Comparison of ENCODE assay signal across 8 cellular contexts in genomic region chr3:128488636-128488994, GRCh38. TPM values are rescaled to one million over a fixed set of nuclear protein-coding genes. Genes with fewer than 3 reads are reported as not detected.
DNase-seq lines count a peak whose midpoint lies in the region; ATAC-seq and TF ChIP-seq lines count a peak whose summit lies in the region.

No MANE protein-coding gene starts in this region.

- 1% methylated on average over 21 of the region's 21 CpGs; no CpG with 5 or more reads in 1 of the 2 donors for WGBS in body of pancreas, 2 donors

- ATAC-seq in body of pancreas: peak; percentile 8
- no peak for ATAC-seq in GM21576 (IDR thresholded peaks at IDR 0.05; ENCODE audit: unreplicated experiment)

- H3K36me3 ChIP-seq in BLaER1 treated with 17β-estradiol and CSF1 and Interleukin-3, amounts not matched to agents 10 nM and 100 nM: no peaks in the 10 kb centered on the region
- H3K36me3 ChIP-seq in body of pancreas (replicated peaks in 1 of 2; ENCODE audit: insufficient read depth in 1 of 2, low read depth in 2 of 2): no peaks in the 10 kb centered on the region
- H3K36me3 ChIP-seq in mucosa of rectum (ENCODE audit: control insufficient read depth in 2 of 2, insufficient read depth in 2 of 2, low read length in 2 of 2): no peaks in the 10 kb centered on the region

- peak overlapping the region; percentile 70 to 99 (median 89) for H3K4me2 ChIP-seq in BLaER1 treated with 17β-estradiol and CSF1 and Interleukin-3, amounts not matched to agents 10 nM and 100 nM

- H3K9me3 ChIP-seq in BLaER1 treated with 17β-estradiol and CSF1 and Interleukin-3, amounts not matched to agents 10 nM and 100 nM (replicated peaks in 1 of 11): no peaks in the 10 kb centered on the region; a peak in 1 of 22 replicates
- no peaks in the 10 kb centered on the region for H3K9me3 ChIP-seq in body of pancreas
- H3K9me3 ChIP-seq in mucosa of rectum (ENCODE audit: control insufficient read depth in 2 of 2, low read length in 2 of 2): no peaks in the 10 kb centered on the region

- intact Hi-C loops in body of pancreas (cut with DNase I): no loop called here

- H3K4me3 ChIP-seq in BLaER1 treated with 17β-estradiol and CSF1 and Interleukin-3, amounts not matched to agents 10 nM and 100 nM: peak overlapping the region in 9 of 10 experiments; percentile 41 to 68 (median 53); a peak in 16 of 20 replicates
- H3K4me3 ChIP-seq in body of pancreas (peak overlapping the region in 1 of 2 donors; percentile 6), mucosa of rectum (ENCODE audit: low read length in 2 of 2) (peak overlapping the region; percentile 31 to 60)

- peaks cover 100% of the 10 kb centered on the region in 11 experiments for H3K27me3 ChIP-seq in BLaER1 treated with 17β-estradiol and CSF1 and Interleukin-3, amounts not matched to agents 10 nM and 100 nM
- H3K27me3 ChIP-seq in body of pancreas: peaks cover 0 to 12% of the 10 kb centered on the region in 2 donors
- H3K27me3 ChIP-seq in mucosa of rectum (ENCODE audit: control insufficient read depth in 2 of 2, insufficient read depth in 2 of 2, low read length in 2 of 2): peaks cover 73 to 79% of the 10 kb centered on the region in 2 donors

- H4K20me1 ChIP-seq in BLaER1 treated with 17β-estradiol and CSF1 and Interleukin-3, amounts not matched to agents 10 nM and 100 nM: peaks cover 4 to 100% (median 98%) of the 10 kb centered on the region in 11 experiments; a peak in 20 of 22 replicates

- TF ChIP-seq POLR2A in body of pancreas (IDR thresholded peaks at IDR 0.05): no peak

- peak overlapping the region in 2 of 11 experiments; percentile 46 to 56; a peak in 2 of 22 replicates for H3K9ac ChIP-seq in BLaER1 treated with 17β-estradiol and CSF1 and Interleukin-3, amounts not matched to agents 10 nM and 100 nM
- peak overlapping the region in 1 of 2 donors; percentile 62 for H3K9ac ChIP-seq in mucosa of rectum (ENCODE audit: low read depth in 1 of 2, low read length in 2 of 2)

- H3K4me1 ChIP-seq in BLaER1 treated with 17β-estradiol and CSF1 and Interleukin-3, amounts not matched to agents 10 nM and 100 nM: peaks cover 45 to 63% (median 54%) of the 10 kb centered on the region in 10 experiments
- peaks cover 76% of the 10 kb centered on the region for H3K4me1 ChIP-seq in body of pancreas
- H3K4me1 ChIP-seq in mucosa of rectum (ENCODE audit: control insufficient read depth in 2 of 2, insufficient read depth in 2 of 2, low read length in 2 of 2): peaks cover 14 to 21% of the 10 kb centered on the region in 2 donors

- no peak for TF ChIP-seq CTCF in body of pancreas (IDR thresholded peaks at IDR 0.05)

- DNase-seq in HuH-7.5 (ENCODE audit: low spot score) (peak; percentile 64), body of pancreas (no peak), COLO829 (ENCODE audit: low spot score) (no peak), NK-92 (lab: John Stamatoyannopoulos, UW; ENCODE audit: unreplicated experiment) (no peak), SIG-M5 treated with dmso at 0.1 percent for 504 hours (lab: John Stamatoyannopoulos, UW; ENCODE audit: unreplicated experiment) (no peak)

- H3K27ac ChIP-seq in BLaER1 treated with 17β-estradiol and CSF1 and Interleukin-3, amounts not matched to agents 10 nM and 100 nM: no peak overlapping the region
- H3K27ac ChIP-seq in body of pancreas: peak overlapping the region; percentile 70 to 97 (median 95)
- H3K27ac ChIP-seq in mucosa of rectum (ENCODE audit: low read depth in 2 of 2, low read length in 2 of 2): peak overlapping the region; percentile 55 to 67

RNA-seq across cellular contexts. Expression of gene GATA2, which starts 4.4 kb away (rescaled TPM):
- total RNA-seq in body of pancreas: 10 to 100 TPM; 11.7 to 12.9 TPM

RNA-seq across cellular contexts. Expression of gene DNAJB8, which starts 21.9 kb away (rescaled TPM):
- total RNA-seq in body of pancreas: not detected

Comparison
In these comparisons a context has a peak if more than half of its experiments do, and no peak if none do; other contexts are left out.
1. H3K27ac ChIP-seq: peak in body of pancreas (4 of 4) and mucosa of rectum (2 of 2); none in BLaER1 treated with 17β-estradiol and CSF1 and Interleukin-3, amounts not matched to agents 10 nM and 100 nM (0 of 11).